ENCODE assay signal across 11 cellular contexts in the genomic region with DNA sequence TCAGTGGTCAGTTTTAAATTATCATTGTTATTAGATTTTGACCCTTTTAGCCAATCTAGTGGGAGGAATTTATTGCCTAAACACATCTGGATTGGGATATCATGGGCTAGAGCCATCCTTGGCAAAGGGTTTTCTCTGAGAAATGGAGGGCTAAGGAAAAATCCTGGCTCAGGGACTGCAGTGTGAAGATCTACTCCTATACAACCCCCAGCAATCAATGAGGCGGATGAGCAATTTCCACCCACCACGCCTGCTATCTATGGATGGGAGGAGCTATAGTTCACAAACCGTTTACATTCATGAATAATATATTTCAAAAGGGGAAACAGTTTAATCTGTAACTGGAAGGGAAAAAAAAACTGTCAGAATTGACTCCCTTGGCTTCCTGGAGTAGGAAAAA. TPM values are rescaled to one million over a fixed set of nuclear protein-coding genes. Genes with fewer than 3 reads are reported as not detected.
A peak's percentile ranks its signal among the peaks of the same experiment; 100 is the strongest.
DNase-seq lines count a peak whose midpoint lies in the region; ATAC-seq and TF ChIP-seq lines count a peak whose summit lies in the region.
"Had no signal": no experiment of that assay in that cellular context is flagged by ENCODE, and none has a peak within 500 bp of the region (broad histone marks: within the 10 kb centered on the region; RNA-seq: fewer than 3 reads in every experiment).

No MANE protein-coding gene starts in this region.

- no peak overlapping the region for H3K23ac ChIP-seq in mesenchymal stem cell (ENCODE audit: low read length in 2 of 2)

- peak overlapping the region; percentile 61 to 96 (median 76) for H3K4me3 ChIP-seq in heart right ventricle
- H3K4me3 ChIP-seq in mesenchymal stem cell (ENCODE audit: insufficient read depth in 1 of 2, low read depth in 1 of 2, low read length in 2 of 2), result peak overlapping the region; percentile 16 to 98
- H3K4me3 ChIP-seq in vagina, result peak overlapping the region; percentile 80 to 92

- TF ChIP-seq CTCF in heart right ventricle (IDR thresholded peaks at IDR 0.05) (no peak), brain (conservative IDR thresholded peaks at IDR 0.05) (no peak), vagina (IDR thresholded peaks at IDR 0.05) (no peak)

- peaks cover 39% of the 10 kb centered on the region for H3K4me1 Mint-ChIP-seq in brain

- intact Hi-C loops in heart right ventricle (cut with DNase I), result loop anchor here (2.0 to 10.0 kb wide), 14 partner anchors 55 to 270 kb away; no protein-coding TSS in a partner anchor
- intact Hi-C loops in left ventricle myocardium superior (cut with micrococcal nuclease), result loop anchor here (10.0 kb wide), 1 partner anchor 263 kb away; no protein-coding TSS in a partner anchor
- intact Hi-C loops in vagina (cut with DNase I), result loop anchor here (2.0 to 5.0 kb wide), 2 partner anchors 55 to 257 kb away; no protein-coding TSS in a partner anchor

- peak overlapping the region in 4 of 5 experiments; percentile 5 to 90 (median 88) for H3K4me3 Mint-ChIP-seq in brain

- H2BK15ac ChIP-seq in mesenchymal stem cell (ENCODE audit: low read depth, poor library complexity, severe bottlenecking), result peak overlapping the region; percentile 39

- no peaks in the 10 kb centered on the region for H3K9me3 ChIP-seq in heart right ventricle
- no peaks in the 10 kb centered on the region for H3K9me3 ChIP-seq in mesenchymal stem cell (ENCODE audit: control insufficient read depth, low read length)
- H3K9me3 ChIP-seq in vagina, result no peaks in the 10 kb centered on the region

- H2BK120ac ChIP-seq in mesenchymal stem cell (ENCODE audit: low read depth, low read length), result no peak overlapping the region

- no peak overlapping the region for H2AK5ac ChIP-seq in mesenchymal stem cell (ENCODE audit: low read length, severe bottlenecking)

- no peak overlapping the region for H4K91ac ChIP-seq in mesenchymal stem cell (ENCODE audit: low read length)

- H3K4me1 ChIP-seq in heart right ventricle (peaks cover 2 to 84% (median 64%) of the 10 kb centered on the region in 9 donors), mesenchymal stem cell (ENCODE audit: control insufficient read depth, insufficient read depth, low read depth, low read length) (peaks cover 9% of the 10 kb centered on the region), vagina (peaks cover 52% of the 10 kb centered on the region)

- WGBS in heart right ventricle, 2 donors, result 17 to 18% methylated on average over 3 of the region's 3 CpGs
- WGBS in mesenchymal stem cell, result no CpG with 5 or more reads among the region's 3 CpGs

- DNase-seq in heart right ventricle (no peak), left ventricle myocardium superior (no peak), mesenchymal stem cell (peak; percentile 68), vagina (ENCODE audit: extremely low spot score in 2 of 2) (no peak), left lobe of liver (ENCODE audit: low spot score) (no peak), globus pallidus (ENCODE audit: low spot score) (no peak), HK-2 (ENCODE audit: unreplicated experiment) (no peak)
- DNase-seq: NCI-H1694; stimulated activated CD4-positive, alpha-beta T cell treated with anti-CD3 and anti-CD28 coated beads, Interleukin-12 subunit alpha, Interleukin-12 subunit beta, amount 100 ng/mL, for 4 hours had no signal

- H3K4ac ChIP-seq in mesenchymal stem cell (ENCODE audit: low read depth in 1 of 2, low read length in 2 of 2), result no peak overlapping the region

- peaks cover 0 to 5% (median 0%) of the 10 kb centered on the region in 5 experiments for H3K9me3 Mint-ChIP-seq in brain

- no peak for TF ChIP-seq POLR2A in vagina (IDR thresholded peaks at IDR 0.05)

- peak overlapping the region in 1 of 2 experiments; percentile 45 for H3K18ac ChIP-seq in mesenchymal stem cell (ENCODE audit: low read depth in 1 of 2, low read length in 2 of 2)

- H4K8ac ChIP-seq in mesenchymal stem cell (ENCODE audit: low read length), result no peak overlapping the region

- H3K14ac ChIP-seq in mesenchymal stem cell (ENCODE audit: low read length in 2 of 2), result no peak overlapping the region

- H2AFZ ChIP-seq in mesenchymal stem cell (ENCODE audit: low read depth, low read length), result no peak overlapping the region

- peak overlapping the region; percentile 99 for H3K9ac ChIP-seq in mesenchymal stem cell (ENCODE audit: low read length)

- peaks cover 81% of the 10 kb centered on the region for H3K27me3 Mint-ChIP-seq in brain

- H3K36me3 Mint-ChIP-seq in brain, result no peaks in the 10 kb centered on the region

- H2BK5ac ChIP-seq in mesenchymal stem cell (ENCODE audit: low read depth, low read length, poor library complexity, severe bottlenecking), result peak overlapping the region; percentile 46

- H3K27me3 ChIP-seq in heart right ventricle, result peaks cover 0 to 40% (median 0%) of the 10 kb centered on the region in 7 donors
- no peaks in the 10 kb centered on the region for H3K27me3 ChIP-seq in mesenchymal stem cell (ENCODE audit: control insufficient read depth in 1 of 2, insufficient read depth in 1 of 2, low read length in 2 of 2)
- no peaks in the 10 kb centered on the region for H3K27me3 ChIP-seq in vagina

- H3K36me3 ChIP-seq in heart right ventricle, result peaks cover 0 to 61% (median 9%) of the 10 kb centered on the region in 9 donors
- peaks cover 0 to 56% of the 10 kb centered on the region in 2 experiments for H3K36me3 ChIP-seq in mesenchymal stem cell (ENCODE audit: control insufficient read depth in 1 of 2, insufficient read depth in 2 of 2, low read depth in 1 of 2, low read length in 2 of 2)
- peaks cover 0 to 14% of the 10 kb centered on the region in 2 donors for H3K36me3 ChIP-seq in vagina

- H2BK12ac ChIP-seq in mesenchymal stem cell (ENCODE audit: low read length in 2 of 2), result no peak overlapping the region

- H3K27ac ChIP-seq in heart right ventricle (peak overlapping the region; percentile 15 to 99 (median 96)), mesenchymal stem cell (ENCODE audit: low read length, poor library complexity, severe bottlenecking) (peak overlapping the region; percentile 88), vagina (peak overlapping the region; percentile 98)

- ATAC-seq in heart right ventricle, result no peak
- ATAC-seq in left ventricle myocardium superior, result no peak
- no peak for ATAC-seq in left lobe of liver
- ATAC-seq: left colon had no signal

- H3K4me2 ChIP-seq in mesenchymal stem cell (ENCODE audit: low read length, poor library complexity, severe bottlenecking), result peak overlapping the region; percentile 70

- H3K79me1 ChIP-seq in mesenchymal stem cell (replicated peaks; ENCODE audit: low read length, poor library complexity, severe bottlenecking), result no peaks in the 10 kb centered on the region

- H3K27ac Mint-ChIP-seq in brain, result peak overlapping the region in 1 of 5 experiments; percentile 90

RNA-seq across cellular contexts. Expression of a gene that starts 2.7 kb away (rescaled TPM):
- total RNA-seq in heart right ventricle (100 to 1,000 TPM; 195 to 364 (median 287) TPM), left ventricle myocardium superior (362 TPM), vagina (162 TPM), left lobe of liver (9.3 TPM)
- polyA plus RNA-seq in heart right ventricle (100 to 1,000 TPM in 1 of 2 donors, 10 to 100 TPM in 1; 93.0 to 198 TPM), brain (ENCODE audit: insufficient read depth, low read depth, low replicate concordance) (7.7 TPM)
- polyA plus RNA-seq in mesenchymal stem cell (2013, experiment 1 of 2), result 281 TPM
- polyA plus RNA-seq in mesenchymal stem cell (2013, experiment 2 of 2), result 300 TPM

RNA-seq across cellular contexts. Expression of a gene that starts 28.0 kb away (rescaled TPM):
- total RNA-seq in heart right ventricle, result 100 to 1,000 TPM; 196 to 277 (median 244) TPM
- polyA plus RNA-seq in heart right ventricle, result 100 to 1,000 TPM in 1 of 2 donors, 10 to 100 TPM in 1; 56.3 to 136 TPM
- 204 TPM for total RNA-seq in left ventricle myocardium superior
- 3.8 TPM for polyA plus RNA-seq in brain (ENCODE audit: insufficient read depth, low read depth, low replicate concordance)
- 53.9 TPM for polyA plus RNA-seq in mesenchymal stem cell (2013, experiment 1 of 2)
- polyA plus RNA-seq in mesenchymal stem cell (2013, experiment 2 of 2), result 58.7 TPM
- 42.5 TPM for total RNA-seq in vagina
- total RNA-seq in left lobe of liver, result 28.4 TPM

Comparison
In these comparisons a context has a peak if more than half of its experiments do, and no peak if none do; other contexts are left out.
1. RNA of a gene that starts 2.7 kb away (total RNA-seq): 362 TPM in left ventricle myocardium superior (single experiment), 195 to 364 TPM in heart right ventricle and 162 TPM in vagina (single experiment); 9.3 TPM in left lobe of liver (single experiment); every median in the first group is over 10 times any median in the second.
2. Peak in every context shown above with its lines, with median percentiles within 50 percentile points of each other: H3K27ac ChIP-seq and H3K4me3 ChIP-seq.